Comparison of ENCODE assay signal across 41 cellular contexts in genomic region chr2:218479595-218479994, GRCh38.
"Had no signal": no experiment of that assay in that cellular context is flagged by ENCODE, and none has a peak within 500 bp of the region (broad histone marks: within the 10 kb centered on the region; RNA-seq: fewer than 3 reads in every experiment).

No MANE protein-coding gene starts in this region.

- H3K36me3 ChIP-seq: brain microvascular endothelial cell, breast epithelium had no signal

- H3K27ac Mint-ChIP-seq: activated naive CD4-positive, alpha-beta T cell treated with anti-CD3 and anti-CD28 coated beads for 36 hours; activated naive CD4-positive, alpha-beta T cell treated with anti-CD3 and anti-CD28 coated beads, Interleukin-2, amount 10 ng/mL, durations not matched to agents 7 days and 5 days; activated naive CD4-positive, alpha-beta T cell treated with anti-CD3 and anti-CD28 coated beads, Interleukin-2, amount 50 U/mL, for 24 hours; activated naive CD4-positive, alpha-beta T cell treated with anti-CD3 and anti-CD28 coated beads, Interleukin-2, amount 50 U/mL, for 72 hours; activated naive CD8-positive, alpha-beta T cell; activated naive CD8-positive, alpha-beta T cell treated with anti-CD3 and anti-CD28 coated beads for 36 hours; activated naive CD8-positive, alpha-beta T cell treated with anti-CD3 and anti-CD28 coated beads, Interleukin-2, amount 10 ng/mL, durations not matched to agents 7 days and 5 days; activated naive CD8-positive, alpha-beta T cell treated with anti-CD3 and anti-CD28 coated beads, Interleukin-2, amount 50 U/mL, for 24 hours; activated T-cell treated with anti-CD3 and anti-CD28 coated beads, Interleukin-2, amount 50 U/mL, for 24 hours; activated T-cell treated with anti-CD3 and anti-CD28 coated beads, Interleukin-2, amount 50 U/mL, for 72 hours; activated T-helper 1 cell treated with anti-CD3 and anti-CD28 coated beads, Interleukin-12 subunit alpha, Interleukin-12 subunit beta, Interleukin-2, Interleukin-4 antibody, amounts not matched to agents 30 ng/mL and 10 ng/mL and 1 ng/mL, durations not matched to agents 14 hours and 24 hours and 36 hours; activated T-helper 17 cell treated with anti-CD3 and anti-CD28 coated beads, Interleukin-2, amount 50 U/mL, for 72 hours; activated T-helper 2 cell treated with anti-CD3 and anti-CD28 coated beads, Interferon-gamma antibody, Interleukin-2, Interleukin-4, amounts not matched to agents 10 μg/mL and 5 μg/mL and 100 μg/mL, durations not matched to agents 14 hours and 24 hours and 36 hours; brain had no signal

- H3K4me1 ChIP-seq: ascending aorta, body of pancreas, breast epithelium had no signal

- H3K9me3 ChIP-seq: adrenal gland, ascending aorta, body of pancreas, breast epithelium had no signal

- H3K4me3 Mint-ChIP-seq: activated naive CD4-positive, alpha-beta T cell treated with anti-CD3 and anti-CD28 coated beads for 36 hours; activated naive CD4-positive, alpha-beta T cell treated with anti-CD3 and anti-CD28 coated beads, Interleukin-2, amount 10 ng/mL, durations not matched to agents 7 days and 5 days; activated naive CD4-positive, alpha-beta T cell treated with anti-CD3 and anti-CD28 coated beads, Interleukin-2, amount 50 U/mL, for 24 hours; activated naive CD8-positive, alpha-beta T cell; activated naive CD8-positive, alpha-beta T cell treated with anti-CD3 and anti-CD28 coated beads for 36 hours; activated naive CD8-positive, alpha-beta T cell treated with anti-CD3 and anti-CD28 coated beads, Interleukin-2, amount 10 ng/mL, durations not matched to agents 7 days and 5 days; activated naive CD8-positive, alpha-beta T cell treated with anti-CD3 and anti-CD28 coated beads, Interleukin-2, amount 50 U/mL, for 24 hours; activated T-cell treated with anti-CD3 and anti-CD28 coated beads, Interleukin-2, amount 50 U/mL, for 24 hours; activated T-cell treated with anti-CD3 and anti-CD28 coated beads, Interleukin-2, amount 50 U/mL, for 4 hours; activated T-cell treated with anti-CD3 and anti-CD28 coated beads, Interleukin-2, amount 50 U/mL, for 72 hours; activated T-helper 1 cell treated with anti-CD3 and anti-CD28 coated beads, Interleukin-12 subunit alpha, Interleukin-12 subunit beta, Interleukin-2, Interleukin-4 antibody, amounts not matched to agents 30 ng/mL and 10 ng/mL and 1 ng/mL, durations not matched to agents 14 hours and 24 hours and 36 hours; activated T-helper 17 cell treated with anti-CD3 and anti-CD28 coated beads, Interleukin-2, amount 50 U/mL, for 72 hours; brain; central memory CD8-positive, alpha-beta T cell had no signal

- H3K4me3 ChIP-seq: adrenal gland, ascending aorta, body of pancreas, breast epithelium, cardiac muscle cell had no signal

- H3K9me3 Mint-ChIP-seq: activated naive CD4-positive, alpha-beta T cell treated with anti-CD3 and anti-CD28 coated beads for 36 hours; activated naive CD4-positive, alpha-beta T cell treated with anti-CD3 and anti-CD28 coated beads, Interleukin-2, amount 10 ng/mL, durations not matched to agents 7 days and 5 days; activated naive CD4-positive, alpha-beta T cell treated with anti-CD3 and anti-CD28 coated beads, Interleukin-2, amount 50 U/mL, for 24 hours; activated naive CD4-positive, alpha-beta T cell treated with anti-CD3 and anti-CD28 coated beads, Interleukin-2, amount 50 U/mL, for 72 hours; activated naive CD8-positive, alpha-beta T cell treated with anti-CD3 and anti-CD28 coated beads for 36 hours; activated naive CD8-positive, alpha-beta T cell treated with anti-CD3 and anti-CD28 coated beads, Interleukin-2, amount 10 ng/mL, durations not matched to agents 7 days and 5 days; activated naive CD8-positive, alpha-beta T cell treated with anti-CD3 and anti-CD28 coated beads, Interleukin-2, amount 50 U/mL, for 24 hours; activated T-cell treated with anti-CD3 and anti-CD28 coated beads, Interleukin-2, amount 50 U/mL, for 24 hours; activated T-cell treated with anti-CD3 and anti-CD28 coated beads, Interleukin-2, amount 50 U/mL, for 4 hours; activated T-cell treated with anti-CD3 and anti-CD28 coated beads, Interleukin-2, amount 50 U/mL, for 72 hours; activated T-helper 1 cell treated with anti-CD3 and anti-CD28 coated beads, Interleukin-12 subunit alpha, Interleukin-12 subunit beta, Interleukin-2, Interleukin-4 antibody, amounts not matched to agents 30 ng/mL and 10 ng/mL and 1 ng/mL, durations not matched to agents 14 hours and 24 hours and 36 hours; activated T-helper 17 cell treated with anti-CD3 and anti-CD28 coated beads, Interleukin-2, amount 50 U/mL, for 72 hours; activated T-helper 2 cell treated with anti-CD3 and anti-CD28 coated beads, Interferon-gamma antibody, Interleukin-2, Interleukin-4, amounts not matched to agents 10 μg/mL and 5 μg/mL and 100 μg/mL, durations not matched to agents 14 hours and 24 hours and 36 hours; brain; central memory CD8-positive, alpha-beta T cell had no signal

- H3K4me1 Mint-ChIP-seq: brain; central memory CD8-positive, alpha-beta T cell had no signal

- H3K27ac ChIP-seq: adrenal gland, ascending aorta, body of pancreas, brain microvascular endothelial cell, breast epithelium, cardiac muscle cell had no signal

- H3K27me3 ChIP-seq: adrenal gland, ascending aorta, body of pancreas, brain microvascular endothelial cell, breast epithelium, cardiac muscle cell had no signal

- H3K27me3 Mint-ChIP-seq: activated naive CD4-positive, alpha-beta T cell treated with anti-CD3 and anti-CD28 coated beads, Interleukin-2, amount 10 ng/mL, durations not matched to agents 7 days and 5 days; activated naive CD4-positive, alpha-beta T cell treated with anti-CD3 and anti-CD28 coated beads, Interleukin-2, amount 50 U/mL, for 24 hours; activated naive CD8-positive, alpha-beta T cell; activated naive CD8-positive, alpha-beta T cell treated with anti-CD3 and anti-CD28 coated beads for 36 hours; activated naive CD8-positive, alpha-beta T cell treated with anti-CD3 and anti-CD28 coated beads, Interleukin-2, amount 10 ng/mL, durations not matched to agents 7 days and 5 days; activated naive CD8-positive, alpha-beta T cell treated with anti-CD3 and anti-CD28 coated beads, Interleukin-2, amount 50 U/mL, for 24 hours; activated T-cell treated with anti-CD3 and anti-CD28 coated beads, Interleukin-2, amount 50 U/mL, for 24 hours; activated T-helper 17 cell treated with anti-CD3 and anti-CD28 coated beads, Interleukin-2, amount 50 U/mL, for 72 hours; brain; central memory CD8-positive, alpha-beta T cell had no signal

- FAIRE-seq: astrocyte, bronchial epithelial cell had no signal

- DNase-seq: activated effector memory CD4-positive, alpha-beta T cell treated with anti-CD3 and anti-CD28 coated beads, Interleukin-2, amount 50 U/mL, for 16 hours; activated effector memory CD4-positive, alpha-beta T cell treated with Interleukin-2 at 50 U/mL for 16 hours; activated gamma-delta T cell; activated gamma-delta T cell treated with Interleukin-2 at 50 U/mL for 16 hours; activated naive CD4-positive, alpha-beta T cell; activated naive CD4-positive, alpha-beta T cell treated with anti-CD3 and anti-CD28 coated beads for 36 hours; activated naive CD4-positive, alpha-beta T cell treated with anti-CD3 and anti-CD28 coated beads, Interleukin-2, amount 10 ng/mL, durations not matched to agents 7 days and 5 days; activated naive CD4-positive, alpha-beta T cell treated with anti-CD3 and anti-CD28 coated beads, Interleukin-2, amount 50 U/mL, for 16 hours; activated naive CD4-positive, alpha-beta T cell treated with Interleukin-2 at 50 U/mL for 16 hours; activated naive CD8-positive, alpha-beta T cell treated with anti-CD3 and anti-CD28 coated beads for 36 hours; activated naive CD8-positive, alpha-beta T cell treated with anti-CD3 and anti-CD28 coated beads, Interleukin-2, amount 10 ng/mL, durations not matched to agents 7 days and 5 days; activated naive CD8-positive, alpha-beta T cell treated with anti-CD3 and anti-CD28 coated beads, Interleukin-2, amount 50 U/mL, for 24 hours; activated T-cell treated with anti-CD3 and anti-CD28 coated beads for 4 hours; activated T-cell treated with anti-CD3 and anti-CD28 coated beads, Interleukin-2, amount 50 U/mL, for 1 hour; activated T-cell treated with anti-CD3 and anti-CD28 coated beads, Interleukin-2, amount 50 U/mL, for 24 hours; activated T-cell treated with anti-CD3 and anti-CD28 coated beads, Interleukin-2, amount 50 U/mL, for 4 hours; activated T-cell treated with anti-CD3 and anti-CD28 coated beads, Interleukin-2, amount 50 U/mL, for 48 hours; activated T-cell treated with anti-CD3 and anti-CD28 coated beads, Interleukin-2, amount 50 U/mL, for 72 hours; adrenal gland; amniotic stem cell; amygdala; anterior cingulate cortex; aorta; body of pancreas; brain microvascular endothelial cell; caudate nucleus; central memory CD4-positive, alpha-beta T cell; cerebellar nuclear complex had no signal

- ATAC-seq: activated naive CD4-positive, alpha-beta T cell treated with anti-CD3 and anti-CD28 coated beads, Interleukin-2, amount 50 U/mL, for 72 hours; activated naive CD8-positive, alpha-beta T cell treated with anti-CD3 and anti-CD28 coated beads, Interleukin-2, amount 50 U/mL, for 24 hours; activated T-cell treated with anti-CD3 and anti-CD28 coated beads, Interleukin-2, amount 50 U/mL, for 4 hours; activated T-cell treated with anti-CD3 and anti-CD28 coated beads, Interleukin-2, amount 50 U/mL, for 72 hours; activated T-helper 17 cell treated with anti-CD3 and anti-CD28 coated beads, Interleukin-2, amount 50 U/mL, for 72 hours; body of pancreas had no signal
